Comparison of ENCODE assay signal across 15 cellular contexts in genomic region chr9:129869585-129870501, GRCh38. TPM values are rescaled to one million over a fixed set of nuclear protein-coding genes. Genes with fewer than 3 reads are reported as not detected.
DNase-seq lines count a peak whose midpoint lies in the region; ATAC-seq, FAIRE-seq and TF ChIP-seq lines count a peak whose summit lies in the region.
"Had no signal": no experiment of that assay in that cellular context is flagged by ENCODE, and none has a peak within 500 bp of the region (broad histone marks: within the 10 kb centered on the region; RNA-seq: fewer than 3 reads in every experiment).

No MANE protein-coding gene starts in this region.

- peak overlapping the region; percentile 72 to 75 for H3K4me3 Mint-ChIP-seq in activated T-cell treated with anti-CD3 and anti-CD28 coated beads, Interleukin-2, amount 50 U/mL, for 72 hours

- H3K27me3 Mint-ChIP-seq in activated T-cell treated with anti-CD3 and anti-CD28 coated beads, Interleukin-2, amount 50 U/mL, for 72 hours (ENCODE audit: low read depth) = no peaks in the 10 kb centered on the region

- peaks cover 6% of the 10 kb centered on the region for H3K4me1 ChIP-seq in left ventricle myocardium inferior
- H3K4me1 ChIP-seq in thymus (ENCODE audit: control insufficient read depth, insufficient read depth, low read length) = peaks cover 60% of the 10 kb centered on the region

- intact Hi-C loops in left ventricle myocardium superior (cut with micrococcal nuclease) = no loop called here
- intact Hi-C loops in left ventricle myocardium inferior (cut with micrococcal nuclease) = no loop called here

- peaks cover 3 to 26% of the 10 kb centered on the region in 2 donors for H3K36me3 Mint-ChIP-seq in activated T-cell treated with anti-CD3 and anti-CD28 coated beads, Interleukin-2, amount 50 U/mL, for 72 hours (ENCODE audit: insufficient read depth in 2 of 2)

- 95% methylated on average over 24 of the region's 24 CpGs for WGBS in thymus

- ATAC-seq in left ventricle myocardium superior (peak; percentile 58), left lobe of liver (peak; percentile 90)
- no peak for ATAC-seq in activated T-cell treated with anti-CD3 and anti-CD28 coated beads, Interleukin-2, amount 50 U/mL, for 72 hours (replicated peaks in 1 of 2)

- TF ChIP-seq CTCF in left ventricle myocardium inferior (IDR thresholded peaks at IDR 0.05; ENCODE audit: borderline replicate concordance) = no peak

- no peak for FAIRE-seq in urothelium cell line (lab: Jason Lieb, UNC)

- H3K36me3 ChIP-seq in left ventricle myocardium inferior (peaks cover 29% of the 10 kb centered on the region), thymus (ENCODE audit: control insufficient read depth, insufficient read depth) (peaks cover 63% of the 10 kb centered on the region), MG63 (no peaks in the 10 kb centered on the region)
- H3K36me3 ChIP-seq: ovary had no signal

- H3K27ac ChIP-seq in left ventricle myocardium inferior (replicated peaks) = no peak overlapping the region
- peak overlapping the region; percentile 80 for H3K27ac ChIP-seq in thymus (ENCODE audit: low read depth)
- H3K27ac ChIP-seq: KMS-11, ovary, SK-N-MC had no signal

- H3K4me1 Mint-ChIP-seq in activated T-cell treated with anti-CD3 and anti-CD28 coated beads, Interleukin-2, amount 50 U/mL, for 72 hours (ENCODE audit: low read depth) = peaks cover 76% of the 10 kb centered on the region

- H3K9me3 Mint-ChIP-seq in activated T-cell treated with anti-CD3 and anti-CD28 coated beads, Interleukin-2, amount 50 U/mL, for 72 hours = no peaks in the 10 kb centered on the region

- H3K27ac Mint-ChIP-seq in activated T-cell treated with anti-CD3 and anti-CD28 coated beads, Interleukin-2, amount 50 U/mL, for 72 hours = peak overlapping the region; percentile 66

- H3K4me3 ChIP-seq in left ventricle myocardium inferior (no peak overlapping the region), thymus (ENCODE audit: low read length) (no peak overlapping the region), MG63 (no peak overlapping the region)
- H3K4me3 ChIP-seq: ovary, SK-N-MC had no signal

- DNase-seq in left ventricle myocardium superior = no peak
- DNase-seq in left ventricle myocardium inferior = no peak
- no peak for DNase-seq in activated T-cell treated with anti-CD3 and anti-CD28 coated beads, Interleukin-2, amount 50 U/mL, for 72 hours
- peak; percentile 74 for DNase-seq in left lobe of liver (ENCODE audit: low spot score)
- no peak for DNase-seq in NCI-H1417 (lab: John Stamatoyannopoulos, UW)
- DNase-seq in MG63 = no peak
- no peak for DNase-seq in urothelium cell line (ENCODE audit: low spot score)
- DNase-seq: DND-41, foreskin melanocyte, NCI-H1436 treated with DMSO at 0.1 percent for 48 hours, NCI-H2227 treated with DMSO at 0.1 percent for 48 hours, ovary had no signal

- H3K9me3 ChIP-seq in left ventricle myocardium inferior (replicated peaks) = no peaks in the 10 kb centered on the region
- peaks cover 1% of the 10 kb centered on the region for H3K9me3 ChIP-seq in thymus (ENCODE audit: control insufficient read depth)
- H3K9me3 ChIP-seq in MG63 = no peaks in the 10 kb centered on the region
- H3K9me3 ChIP-seq: ovary had no signal

- no peaks in the 10 kb centered on the region for H3K27me3 ChIP-seq in left ventricle myocardium inferior (ENCODE audit: low read depth)
- no peaks in the 10 kb centered on the region for H3K27me3 ChIP-seq in thymus (ENCODE audit: control insufficient read depth, insufficient read depth)
- no peaks in the 10 kb centered on the region for H3K27me3 ChIP-seq in MG63
- H3K27me3 ChIP-seq: ovary had no signal

RNA-seq across cellular contexts. Expression of gene USP20, which starts 34.6 kb away (rescaled TPM):
- 11.6 TPM for total RNA-seq in left ventricle myocardium superior
- total RNA-seq in left ventricle myocardium inferior = 13.2 TPM
- 10 to 100 TPM; 74.4 to 77.9 TPM for total RNA-seq in activated T-cell treated with anti-CD3 and anti-CD28 coated beads, Interleukin-2, amount 50 U/mL, for 72 hours
- total RNA-seq in left lobe of liver = 16.7 TPM
- polyA plus RNA-seq in thymus = 175 TPM
- total RNA-seq in MG63 (2014; rRNA removed; shearing (Covaris generic); ENCODE audit: low replicate concordance) = 6.2 and 10.2 TPM in 2 replicates

RNA-seq across cellular contexts. Expression of gene C9orf78, which starts 34.8 kb away (rescaled TPM):
- total RNA-seq in left ventricle myocardium superior (35.6 TPM), left ventricle myocardium inferior (30.0 TPM), left lobe of liver (27.7 TPM)
- 10 to 100 TPM; 44.6 to 51.7 TPM for total RNA-seq in activated T-cell treated with anti-CD3 and anti-CD28 coated beads, Interleukin-2, amount 50 U/mL, for 72 hours
- polyA plus RNA-seq in thymus = 95.0 TPM
- total RNA-seq in MG63 (2014; rRNA removed; shearing (Covaris generic); ENCODE audit: low replicate concordance) = 48.7 and 116 TPM in 2 replicates

RNA-seq across cellular contexts. Expression of gene TOR1A, which starts 45.9 kb away (rescaled TPM):
- total RNA-seq in left ventricle myocardium superior = 11.7 TPM
- 12.9 TPM for total RNA-seq in left ventricle myocardium inferior
- total RNA-seq in activated T-cell treated with anti-CD3 and anti-CD28 coated beads, Interleukin-2, amount 50 U/mL, for 72 hours = 10 to 100 TPM; 47.0 to 49.3 TPM
- total RNA-seq in left lobe of liver = 17.8 TPM
- polyA plus RNA-seq in thymus = 30.0 TPM
- 30.1 and 32.1 TPM in 2 replicates for total RNA-seq in MG63 (2014; rRNA removed; shearing (Covaris generic); ENCODE audit: low replicate concordance)

Comparison
In these comparisons a context has a peak if more than half of its experiments do, and no peak if none do; other contexts are left out.
1. ATAC-seq: peak in left ventricle myocardium superior (single experiment) and left lobe of liver (single experiment); none in activated T-cell treated with anti-CD3 and anti-CD28 coated beads, Interleukin-2, amount 50 U/mL, for 72 hours (0 of 2).